In genomic region chr6:91155129-91155528, GRCh38 we compare ENCODE assay signal across 21 cellular contexts.
DNase-seq lines count a peak whose midpoint lies in the region; ATAC-seq, FAIRE-seq and TF ChIP-seq lines count a peak whose summit lies in the region.
"Had no signal": no experiment of that assay in that cellular context is flagged by ENCODE, and none has a peak within 500 bp of the region (broad histone marks: within the 10 kb centered on the region; RNA-seq: fewer than 3 reads in every experiment).

No MANE protein-coding gene starts in this region.

- H3K4me1 Mint-ChIP-seq in activated CD4-positive, alpha-beta T cell treated with anti-CD3 and anti-CD28 coated beads, Interleukin-2, amount 10 ng/mL, durations not matched to agents 24 days and 14 days, result no peaks in the 10 kb centered on the region
- H3K4me1 Mint-ChIP-seq: CD8-positive, alpha-beta memory T cell had no signal

- no peaks in the 10 kb centered on the region for H3K4me1 ChIP-seq in upper lobe of right lung
- H3K4me1 ChIP-seq: gastrocnemius medialis, stomach, uterus had no signal

- ATAC-seq in GM21786 (IDR thresholded peaks at IDR 0.05; ENCODE audit: unreplicated experiment) (peak; percentile 60), upper lobe of right lung (no peak), left colon (no peak)
- ATAC-seq: gastrocnemius medialis had no signal

- H3K36me3 ChIP-seq in upper lobe of right lung, result no peaks in the 10 kb centered on the region
- H3K36me3 ChIP-seq: gastrocnemius medialis, stomach, uterus had no signal

- FAIRE-seq in GM12892 (lab: Jason Lieb, UNC), result peak; percentile 24

- H3K27ac Mint-ChIP-seq in activated CD4-positive, alpha-beta T cell treated with anti-CD3 and anti-CD28 coated beads, Interleukin-2, amount 10 ng/mL, durations not matched to agents 24 days and 14 days, result no peak overlapping the region
- H3K27ac Mint-ChIP-seq: CD8-positive, alpha-beta memory T cell; T-helper 2 cell treated with Interferon-gamma antibody and Interleukin-4, amounts not matched to agents 5 μg/mL and 100 μg/mL, for 36 hours had no signal

- H3K27me3 ChIP-seq in upper lobe of right lung, result no peaks in the 10 kb centered on the region
- H3K27me3 ChIP-seq: gastrocnemius medialis, stomach, uterus had no signal

- H3K27me3 Mint-ChIP-seq in activated CD4-positive, alpha-beta T cell treated with anti-CD3 and anti-CD28 coated beads, Interleukin-2, amount 10 ng/mL, durations not matched to agents 24 days and 14 days, result peaks cover 1% of the 10 kb centered on the region

- no peak overlapping the region for H3K27ac ChIP-seq in upper lobe of right lung
- H3K27ac ChIP-seq: coronary artery, gastrocnemius medialis, KMS-11, stomach, uterus had no signal

- TF ChIP-seq CTCF in upper lobe of right lung (IDR thresholded peaks at IDR 0.05), result no peak

- no peak for TF ChIP-seq POLR2A in GM12892 (IDR thresholded peaks at IDR 0.05; ENCODE audit: low read depth, low read length)

- H3K4me3 Mint-ChIP-seq in activated CD4-positive, alpha-beta T cell treated with anti-CD3 and anti-CD28 coated beads, Interleukin-2, amount 10 ng/mL, durations not matched to agents 24 days and 14 days, result no peak overlapping the region
- H3K4me3 Mint-ChIP-seq: CD8-positive, alpha-beta memory T cell; neural crest cell; T-helper 2 cell treated with Interferon-gamma antibody and Interleukin-4, amounts not matched to agents 5 μg/mL and 100 μg/mL, for 36 hours had no signal

- H3K36me3 Mint-ChIP-seq in activated CD4-positive, alpha-beta T cell treated with anti-CD3 and anti-CD28 coated beads, Interleukin-2, amount 10 ng/mL, durations not matched to agents 24 days and 14 days (ENCODE audit: low read depth), result no peaks in the 10 kb centered on the region
- H3K36me3 Mint-ChIP-seq: CD8-positive, alpha-beta memory T cell had no signal

- no peaks in the 10 kb centered on the region for H3K9me3 ChIP-seq in upper lobe of right lung
- H3K9me3 ChIP-seq: gastrocnemius medialis, stomach, uterus had no signal

- DNase-seq in GM12892 (ENCODE audit: insufficient read length), result no peak
- peak; percentile 16 for DNase-seq in MV-4-11 (lab: John Stamatoyannopoulos, UW)
- DNase-seq in left kidney (ENCODE audit: low read depth, low spot score), result peak; percentile 42
- DNase-seq in activated CD4-positive, alpha-beta T cell treated with anti-CD3 and anti-CD28 coated beads, Interleukin-2, amount 10 ng/mL, durations not matched to agents 24 days and 14 days, result no peak
- DNase-seq in upper lobe of right lung, result no peak
- no peak for DNase-seq in C1 segment of cervical spinal cord (lab: John Stamatoyannopoulos, UW)
- DNase-seq in left colon, result no peak
- DNase-seq: activated CD4-positive, CD25-positive, alpha-beta regulatory T cell treated with anti-CD3 and anti-CD28 coated beads, Interleukin-2, amount 50 U/mL, for 72 hours; activated CD8-positive, alpha-beta memory T cell treated with anti-CD3 and anti-CD28 coated beads, Interleukin-2, amount 50 U/mL, for 48 hours; activated naive CD4-positive, alpha-beta T cell; CD8-positive, alpha-beta memory T cell; gastrocnemius medialis; SIG-M5; stomach; uterus had no signal

- intact Hi-C loops in activated CD4-positive, alpha-beta T cell treated with anti-CD3 and anti-CD28 coated beads, Interleukin-2, amount 10 ng/mL, durations not matched to agents 24 days and 14 days (cut with micrococcal nuclease), result no loop called here
- intact Hi-C loops in upper lobe of right lung (cut with DNase I) (no loop called here), left colon (cut with DNase I, micrococcal nuclease) (no loop called here)

- no peaks in the 10 kb centered on the region for H3K9me3 Mint-ChIP-seq in activated CD4-positive, alpha-beta T cell treated with anti-CD3 and anti-CD28 coated beads, Interleukin-2, amount 10 ng/mL, durations not matched to agents 24 days and 14 days
- H3K9me3 Mint-ChIP-seq: CD8-positive, alpha-beta memory T cell; neural crest cell; T-helper 2 cell treated with Interferon-gamma antibody and Interleukin-4, amounts not matched to agents 5 μg/mL and 100 μg/mL, for 36 hours had no signal

- H3K4me3 ChIP-seq in upper lobe of right lung, result no peak overlapping the region
- H3K4me3 ChIP-seq: coronary artery, gastrocnemius medialis, lung, stomach, uterus had no signal

Comparison
In these comparisons a context has a peak if more than half of its experiments do, and no peak if none do; other contexts are left out.
1. DNase-seq: peak in MV-4-11 (single experiment) and left kidney (single experiment); none in GM12892 (single experiment), activated CD4-positive, alpha-beta T cell treated with anti-CD3 and anti-CD28 coated beads, Interleukin-2, amount 10 ng/mL, durations not matched to agents 24 days and 14 days (single experiment), upper lobe of right lung (single experiment), C1 segment of cervical spinal cord (0 of 14) and left colon (0 of 2).